In genomic region chrX:137483554-137483953, GRCh38 we compare ENCODE assay signal across 33 cellular contexts.
"Had no signal": no experiment of that assay in that cellular context is flagged by ENCODE, and none has a peak within 500 bp of the region (broad histone marks: within the 10 kb centered on the region; RNA-seq: fewer than 3 reads in every experiment).

No MANE protein-coding gene starts in this region.

- H3K27me3 ChIP-seq: body of pancreas, brain microvascular endothelial cell had no signal

- DNase-seq: activated B cell treated with CpG ODN at 0.5 μM for 24 hours; activated CD4-positive, alpha-beta memory T cell treated with anti-CD3 and anti-CD28 coated beads for 36 hours; activated CD4-positive, alpha-beta T cell treated with anti-CD3 and anti-CD28 coated beads for 4 hours; activated CD4-positive, alpha-beta T cell treated with anti-CD3 and anti-CD28 coated beads, Interleukin-2, amount 10 ng/mL, durations not matched to agents 24 days and 14 days; activated CD4-positive, alpha-beta T cell treated with anti-CD3 and anti-CD28 coated beads, Interleukin-2, amount 50 U/mL, for 1 hour; activated CD4-positive, alpha-beta T cell treated with anti-CD3 and anti-CD28 coated beads, Interleukin-2, amount 50 U/mL, for 4 hours; activated CD4-positive, CD25-positive, alpha-beta regulatory T cell treated with anti-CD3 and anti-CD28 coated beads, Interleukin-2, amount 50 U/mL, for 72 hours; activated CD8-positive, alpha-beta memory T cell treated with anti-CD3 and anti-CD28 coated beads, Interleukin-2, amount 50 U/mL, for 4 hours; activated CD8-positive, alpha-beta T cell treated with anti-CD3 and anti-CD28 coated beads for 36 hours; activated effector memory CD4-positive, alpha-beta T cell treated with anti-CD3 and anti-CD28 coated beads, Interleukin-2, amount 50 U/mL, for 16 hours; activated gamma-delta T cell treated with Interleukin-2 at 50 U/mL for 16 hours; activated naive CD4-positive, alpha-beta T cell; activated naive CD4-positive, alpha-beta T cell treated with anti-CD3 and anti-CD28 coated beads for 36 hours; activated naive CD4-positive, alpha-beta T cell treated with anti-CD3 and anti-CD28 coated beads, Interleukin-2, amount 50 U/mL, for 16 hours; activated naive CD8-positive, alpha-beta T cell treated with anti-CD3 and anti-CD28 coated beads for 36 hours; activated T-cell treated with anti-CD3 and anti-CD28 coated beads for 4 hours; activated T-cell treated with anti-CD3 and anti-CD28 coated beads, Interleukin-2, amount 50 U/mL, for 1 hour; activated T-cell treated with anti-CD3 and anti-CD28 coated beads, Interleukin-2, amount 50 U/mL, for 4 hours; activated T-cell treated with anti-CD3 and anti-CD28 coated beads, Interleukin-2, amount 50 U/mL, for 72 hours; adrenal gland; amniotic stem cell; aorta; body of pancreas; brain microvascular endothelial cell; central memory CD4-positive, alpha-beta T cell; T-helper 2 cell; T-helper 9 cell had no signal

- H3K4me1 ChIP-seq: adrenal gland, body of pancreas, breast epithelium had no signal

- H3K4me3 ChIP-seq: adrenal gland, body of pancreas, breast epithelium had no signal

- H3K36me3 ChIP-seq: adrenal gland, brain microvascular endothelial cell, breast epithelium had no signal

- H3K27ac ChIP-seq: adrenal gland, body of pancreas, brain microvascular endothelial cell, breast epithelium, VCaP had no signal

- ATAC-seq: activated CD8-positive, alpha-beta T cell treated with anti-CD3 and anti-CD28 coated beads for 36 hours; activated naive CD4-positive, alpha-beta T cell treated with anti-CD3 and anti-CD28 coated beads, Interleukin-2, amount 50 U/mL, for 72 hours; activated T-cell treated with anti-CD3 and anti-CD28 coated beads, Interleukin-2, amount 50 U/mL, for 4 hours; activated T-cell treated with anti-CD3 and anti-CD28 coated beads, Interleukin-2, amount 50 U/mL, for 72 hours; activated T-helper 17 cell treated with anti-CD3 and anti-CD28 coated beads, Interleukin-2, amount 50 U/mL, for 72 hours; body of pancreas had no signal

- H3K9me3 ChIP-seq: adrenal gland, body of pancreas had no signal

- FAIRE-seq: colon, TTC549 had no signal
